1 cellular context compared by ENCODE assay signal in the genomic region with DNA sequence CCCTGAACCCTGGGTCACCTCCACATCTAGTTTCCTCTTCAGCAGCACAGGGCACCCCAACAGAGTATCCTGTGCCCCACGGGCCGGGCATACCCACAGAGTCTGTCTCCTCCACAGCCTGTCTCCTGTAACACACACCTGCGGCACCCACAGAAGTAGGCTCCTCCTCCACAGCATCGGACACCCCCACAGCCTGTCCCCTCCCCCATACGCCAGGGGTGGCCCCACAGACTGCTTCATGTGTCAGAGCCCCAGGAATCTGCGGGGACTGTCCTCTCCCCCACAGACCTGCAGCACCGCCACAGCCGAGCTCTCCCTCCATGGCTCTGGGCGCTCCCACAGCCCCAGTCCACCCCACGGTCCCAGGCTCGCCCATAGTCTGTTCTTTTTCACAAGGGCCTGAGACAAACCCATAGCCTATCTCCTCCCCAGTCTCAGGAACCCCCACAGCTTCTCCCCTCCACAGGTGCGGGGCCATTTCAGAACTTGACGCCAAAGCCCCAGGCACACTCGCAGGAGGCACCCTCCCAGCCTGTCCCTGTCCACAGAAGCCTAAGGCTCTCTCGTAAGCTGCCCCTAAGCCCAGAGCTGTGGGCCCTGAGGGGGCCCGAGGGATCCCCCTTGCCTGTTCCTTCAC.
TF ChIP-seq lines count a peak whose summit lies in the region.

No MANE protein-coding gene starts in this region.

TF ChIP-seq in HCT116, 20 proteins besides CTCF, POLR2A, EP300 and RAD21 (continued from another document):
- TF ChIP-seq, protein P1, sequence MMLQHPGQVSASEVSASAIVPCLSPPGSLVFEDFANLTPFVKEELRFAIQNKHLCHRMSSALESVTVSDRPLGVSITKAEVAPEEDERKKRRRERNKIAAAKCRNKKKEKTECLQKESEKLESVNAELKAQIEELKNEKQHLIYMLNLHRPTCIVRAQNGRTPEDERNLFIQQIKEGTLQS (IDR thresholded peaks at IDR 0.05), result no peak
- TF ChIP-seq FOSL1 (IDR thresholded peaks at IDR 0.05; ENCODE audit: low read depth) (no peak), ZFX (IDR thresholded peaks at IDR 0.05) (no peak), EZH2 (IDR thresholded peaks at IDR 0.05) (no peak), ZNF274 (IDR thresholded peaks at IDR 0.05; ENCODE audit: low read depth, low read length) (no peak), JUND (IDR thresholded peaks at IDR 0.05) (no peak), SP1 (IDR thresholded peaks at IDR 0.05; ENCODE audit: low read depth) (no peak), POLR2AphosphoS5 (IDR thresholded peaks at IDR 0.05; ENCODE audit: low read depth, low read length) (no peak), EGR1 (IDR thresholded peaks at IDR 0.05; ENCODE audit: low read depth) (no peak), EZH2phosphoT487 (IDR thresholded peaks at IDR 0.05; ENCODE audit: borderline replicate concordance) (no peak), CEBPB (IDR thresholded peaks at IDR 0.05; ENCODE audit: low read depth) (no peak), SIN3A (IDR thresholded peaks at IDR 0.05; ENCODE audit: low read depth) (no peak)
- TF ChIP-seq, protein P2, sequence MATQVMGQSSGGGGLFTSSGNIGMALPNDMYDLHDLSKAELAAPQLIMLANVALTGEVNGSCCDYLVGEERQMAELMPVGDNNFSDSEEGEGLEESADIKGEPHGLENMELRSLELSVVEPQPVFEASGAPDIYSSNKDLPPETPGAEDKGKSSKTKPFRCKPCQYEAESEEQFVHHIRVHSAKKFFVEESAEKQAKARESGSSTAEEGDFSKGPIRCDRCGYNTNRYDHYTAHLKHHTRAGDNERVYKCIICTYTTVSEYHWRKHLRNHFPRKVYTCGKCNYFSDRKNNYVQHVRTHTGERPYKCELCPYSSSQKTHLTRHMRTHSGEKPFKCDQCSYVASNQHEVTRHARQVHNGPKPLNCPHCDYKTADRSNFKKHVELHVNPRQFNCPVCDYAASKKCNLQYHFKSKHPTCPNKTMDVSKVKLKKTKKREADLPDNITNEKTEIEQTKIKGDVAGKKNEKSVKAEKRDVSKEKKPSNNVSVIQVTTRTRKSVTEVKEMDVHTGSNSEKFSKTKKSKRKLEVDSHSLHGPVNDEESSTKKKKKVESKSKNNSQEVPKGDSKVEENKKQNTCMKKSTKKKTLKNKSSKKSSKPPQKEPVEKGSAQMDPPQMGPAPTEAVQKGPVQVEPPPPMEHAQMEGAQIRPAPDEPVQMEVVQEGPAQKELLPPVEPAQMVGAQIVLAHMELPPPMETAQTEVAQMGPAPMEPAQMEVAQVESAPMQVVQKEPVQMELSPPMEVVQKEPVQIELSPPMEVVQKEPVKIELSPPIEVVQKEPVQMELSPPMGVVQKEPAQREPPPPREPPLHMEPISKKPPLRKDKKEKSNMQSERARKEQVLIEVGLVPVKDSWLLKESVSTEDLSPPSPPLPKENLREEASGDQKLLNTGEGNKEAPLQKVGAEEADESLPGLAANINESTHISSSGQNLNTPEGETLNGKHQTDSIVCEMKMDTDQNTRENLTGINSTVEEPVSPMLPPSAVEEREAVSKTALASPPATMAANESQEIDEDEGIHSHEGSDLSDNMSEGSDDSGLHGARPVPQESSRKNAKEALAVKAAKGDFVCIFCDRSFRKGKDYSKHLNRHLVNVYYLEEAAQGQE (IDR thresholded peaks at IDR 0.05; ENCODE audit: low read depth), result no peak
TF ChIP-seq in HCT116: peak in this region for 0.
